In the genomic region with DNA sequence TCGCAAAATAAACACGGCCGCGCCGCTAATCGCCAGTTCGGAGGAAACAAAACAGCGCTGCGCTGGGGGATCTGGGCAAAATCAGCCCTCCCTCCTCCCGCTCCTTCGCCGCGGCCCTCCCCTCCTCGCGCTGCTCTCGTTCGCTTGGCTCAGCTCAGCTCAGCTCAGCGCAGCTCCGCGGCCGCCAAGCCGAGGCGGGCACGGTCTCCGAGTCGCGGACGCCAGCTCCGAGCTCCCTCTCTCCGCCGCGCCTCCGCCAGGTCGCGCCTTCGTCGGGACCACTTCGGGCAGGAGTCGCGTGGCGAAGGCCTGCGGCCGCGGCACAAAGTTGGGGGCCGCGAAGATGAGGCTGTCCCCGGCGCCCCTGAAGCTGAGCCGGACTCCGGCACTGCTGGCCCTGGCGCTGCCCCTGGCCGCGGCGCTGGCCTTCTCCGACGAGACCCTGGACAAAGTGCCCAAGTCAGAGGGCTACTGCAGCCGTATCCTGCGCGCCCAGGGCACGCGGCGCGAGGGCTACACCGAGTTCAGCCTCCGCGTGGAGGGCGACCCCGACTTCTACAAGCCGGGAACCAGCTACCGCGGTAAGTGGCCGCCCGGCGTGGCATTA, we compare ENCODE assay signal across 8 cellular contexts. TPM values are rescaled to one million over a fixed set of nuclear protein-coding genes. Genes with fewer than 3 reads are reported as not detected.
DNase-seq lines count a peak whose midpoint lies in the region; ATAC-seq, FAIRE-seq and TF ChIP-seq lines count a peak whose summit lies in the region.

A gene (plus strand): TSS at position 162 of the 607 bp plus-strand sequence. CDS start 182 bp downstream, at position 344.

- H3K9me3 ChIP-seq in right lobe of liver = no peaks in the 10 kb centered on the region
- H3K9me3 ChIP-seq in HepG2 (ENCODE audit: low read length) = no peaks in the 10 kb centered on the region
- H3K9me3 ChIP-seq in right cardiac atrium (ENCODE audit: control insufficient read depth, low read length) = no peaks in the 10 kb centered on the region

- H3K27me3 Mint-ChIP-seq in activated naive CD8-positive, alpha-beta T cell treated with anti-CD3 and anti-CD28 coated beads for 36 hours = peaks cover 73% of the 10 kb centered on the region

- no peak within 1 kb of the TSS for H3K27ac Mint-ChIP-seq in activated naive CD8-positive, alpha-beta T cell treated with anti-CD3 and anti-CD28 coated beads for 36 hours

- H3K36me3 ChIP-seq in right lobe of liver (no peaks in the 10 kb centered on the region), HepG2 (replicated peaks in 1 of 2; ENCODE audit: control insufficient read depth in 1 of 2, insufficient read depth in 2 of 2, low read length in 2 of 2) (no peaks in the 10 kb centered on the region)

- peaks cover 0 to 24% (median 0%) of the 10 kb centered on the region in 4 donors for H3K4me1 ChIP-seq in right lobe of liver
- H3K4me1 ChIP-seq in HepG2 (ENCODE audit: insufficient read depth, low read length) = peaks cover 11% of the 10 kb centered on the region
- no peaks in the 10 kb centered on the region for H3K4me1 ChIP-seq in right cardiac atrium (ENCODE audit: control insufficient read depth, insufficient read depth, low read length)

- peak within 1 kb of the TSS; percentile 65 for H3K4me3 Mint-ChIP-seq in activated naive CD8-positive, alpha-beta T cell treated with anti-CD3 and anti-CD28 coated beads for 36 hours

- H3K4me1 Mint-ChIP-seq in activated naive CD8-positive, alpha-beta T cell treated with anti-CD3 and anti-CD28 coated beads for 36 hours = peaks cover 5% of the 10 kb centered on the region

- FAIRE-seq in HepG2 (lab: Jason Lieb, UNC) = no peak

- H3K27me3 ChIP-seq in right lobe of liver (peaks cover 9 to 18% of the 10 kb centered on the region in 2 donors), HepG2 (ENCODE audit: control insufficient read depth in 1 of 2, insufficient read depth in 2 of 2, low read length in 2 of 2) (peaks cover 2 to 27% of the 10 kb centered on the region in 2 experiments), right cardiac atrium (ENCODE audit: control insufficient read depth, insufficient read depth) (no peaks in the 10 kb centered on the region)

- intact Hi-C loops in right lobe of liver (cut with DNase I) (loop anchor here in 1 of 2 donors (10.0 kb wide), 1 partner anchor 192 kb away; no protein-coding TSS in a partner anchor), HepG2 (cut with micrococcal nuclease; ENCODE audit: unreplicated experiment) (no loop called here), right cardiac atrium (cut with DNase I) (no loop called here)

- H3K79me2 ChIP-seq in HepG2 (ENCODE audit: insufficient read depth, low read length) = no peaks in the 10 kb centered on the region

- no peak within 1 kb of the TSS for H3K4me2 ChIP-seq in HepG2 (ENCODE audit: low read depth, low read length)

- in situ Hi-C loops in HepG2 (cut with HindIII; ENCODE audit: extremely low pct_ligation_motif_present, low pct_unique_long_range_greater_than_20kb) = loop anchor here (10.0 kb wide), 1 partner anchor 182 kb away; no protein-coding TSS in a partner anchor

- H3K36me3 Mint-ChIP-seq in activated naive CD8-positive, alpha-beta T cell treated with anti-CD3 and anti-CD28 coated beads for 36 hours = no peaks in the 10 kb centered on the region

- TF ChIP-seq POLR2A in right lobe of liver (IDR thresholded peaks at IDR 0.05) (no peak), HepG2 (IDR thresholded peaks at IDR 0.05; ENCODE audit: insufficient read depth in 1 of 2, low read depth in 2 of 2, low read length in 2 of 2) (no peak)

- no peaks in the 10 kb centered on the region for H3K9me3 Mint-ChIP-seq in activated naive CD8-positive, alpha-beta T cell treated with anti-CD3 and anti-CD28 coated beads for 36 hours

- no peak for TF ChIP-seq CTCF in right lobe of liver (IDR thresholded peaks at IDR 0.05)
- TF ChIP-seq CTCF in HepG2 (CRISPR knock-in tag; IDR thresholded peaks at IDR 0.05) = no peak
- TF ChIP-seq CTCF in retinal pigment epithelial cell (conservative IDR thresholded peaks at IDR 0.05; ENCODE audit: low read depth, low read length) = no peak
- TF ChIP-seq CTCF in RWPE1 (conservative IDR thresholded peaks at IDR 0.05; ENCODE audit: low read depth) = no peak

- TF ChIP-seq RAD21 in HepG2 (CRISPR knock-in tag; IDR thresholded peaks at IDR 0.05) = no peak

- H3K9ac ChIP-seq in HepG2 (ENCODE audit: insufficient read depth, low read depth, low read length) = no peak within 1 kb of the TSS

- ATAC-seq in right lobe of liver (peak; percentile 6 to 39 (median 30)), HepG2 (no peak), right cardiac atrium (peak; percentile 88 to 90), HG03432 (IDR thresholded peaks at IDR 0.05; ENCODE audit: unreplicated experiment) (no peak), GM21367 (IDR thresholded peaks at IDR 0.05; ENCODE audit: unreplicated experiment) (no peak)

- DNase-seq in right lobe of liver (peak in 1 of 3 donors; percentile 38), HepG2 (ENCODE audit: low spot score) (no peak), right cardiac atrium (peak; percentile 69 to 88 (median 88)), retinal pigment epithelial cell (ENCODE audit: low read depth) (no peak), RWPE1 (ENCODE audit: low spot score) (no peak)
- DNase-seq in activated naive CD8-positive, alpha-beta T cell treated with anti-CD3 and anti-CD28 coated beads for 36 hours = peak; percentile 60

- H3K4me3 ChIP-seq in right lobe of liver = peak within 1 kb of the TSS; percentile 9 to 24 (median 16)
- H3K4me3 ChIP-seq in HepG2 (replicated peaks in 1 of 3; ENCODE audit: insufficient read depth in 1 of 3, low read depth in 2 of 3, low read length in 3 of 3) = no peak within 1 kb of the TSS
- peak within 1 kb of the TSS; percentile 33 for H3K4me3 ChIP-seq in right cardiac atrium (ENCODE audit: low read length)
- H3K4me3 ChIP-seq in retinal pigment epithelial cell (ENCODE audit: low read length) = peak within 1 kb of the TSS; percentile 21

- POLR2A ChIA-PET in HepG2 (lab: Yijun Ruan, JAX) (no interaction called here), RWPE1 (lab: Yijun Ruan, JAX; ENCODE audit: low non-redundant PET) (no interaction called here)

- H3K27ac ChIP-seq in right lobe of liver (no peak within 1 kb of the TSS), HepG2 (ENCODE audit: extremely low read length, insufficient read depth, low read length) (no peak within 1 kb of the TSS), right cardiac atrium (ENCODE audit: low read length) (peak within 1 kb of the TSS; percentile 7), RWPE1 (no peak within 1 kb of the TSS)

- no peaks in the 10 kb centered on the region for H4K20me1 ChIP-seq in HepG2 (ENCODE audit: insufficient read depth, low read length)

- H2AFZ ChIP-seq in HepG2 (ENCODE audit: low read length) = no peak within 1 kb of the TSS

- CTCF ChIA-PET in HepG2 (lab: Yijun Ruan, JAX; ENCODE audit: low intra/inter-chr PET ratio, low total read pairs) = no interaction called here
- CTCF ChIA-PET in RWPE1 (lab: Yijun Ruan, JAX) = no interaction called here

- no TSS peak for BruUV-seq in HepG2 (replicated peaks; lab: Mats Ljungman, UMichigan)

- WGBS in right lobe of liver (ENCODE audit: insufficient coverage, low coverage, low lambda C conversion rate, missing lambda C conversion rate) = 0% methylated on average over 29 of the region's 74 CpGs
- no CpG with 5 or more reads among the region's 74 CpGs for WGBS in HepG2 (ENCODE audit: low lambda C conversion rate)
- under 1% methylated on average over 74 of the region's 74 CpGs for WGBS in right cardiac atrium

- TF ChIP-seq EP300 in HepG2 (IDR thresholded peaks at IDR 0.05; ENCODE audit: low read depth in 2 of 2, low read length in 2 of 2) = no peak
- no peak for TF ChIP-seq EP300 in HepG2 (CRISPR knock-in tag; IDR thresholded peaks at IDR 0.05; ENCODE audit: borderline replicate concordance)

TF ChIP-seq in HepG2, 621 proteins besides CTCF, POLR2A, EP300 and RAD21 (continues in another document):
- TF ChIP-seq GTF3A (CRISPR knock-in tag; conservative IDR thresholded peaks at IDR 0.05) (no peak), NFKBIZ (CRISPR knock-in tag; IDR thresholded peaks at IDR 0.05) (no peak), HNRNPLL (IDR thresholded peaks at IDR 0.05; ENCODE audit: low read depth, low read length, poor library complexity, severe bottlenecking) (no peak)
- TF ChIP-seq, protein P1, sequence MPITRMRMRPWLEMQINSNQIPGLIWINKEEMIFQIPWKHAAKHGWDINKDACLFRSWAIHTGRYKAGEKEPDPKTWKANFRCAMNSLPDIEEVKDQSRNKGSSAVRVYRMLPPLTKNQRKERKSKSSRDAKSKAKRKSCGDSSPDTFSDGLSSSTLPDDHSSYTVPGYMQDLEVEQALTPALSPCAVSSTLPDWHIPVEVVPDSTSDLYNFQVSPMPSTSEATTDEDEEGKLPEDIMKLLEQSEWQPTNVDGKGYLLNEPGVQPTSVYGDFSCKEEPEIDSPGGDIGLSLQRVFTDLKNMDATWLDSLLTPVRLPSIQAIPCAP (CRISPR knock-in tag; IDR thresholded peaks at IDR 0.05; ENCODE audit: low read depth) = no peak

RNA-seq across cellular contexts. Expression of the gene that starts here (rescaled TPM):
- total RNA-seq in right lobe of liver (1 to 10 TPM in 4 of 6 experiments, under 1 TPM in 2; 0.51 to 2.4 (median 1.6) TPM), HepG2 (2016; rRNA removed; fragmentation: Illumina TruSeq; extraction: Trizol) (not detected in 2 replicates), right cardiac atrium (10 to 100 TPM; 22.7 to 32.7 (median 28.3) TPM)
- not detected in 2 replicates for total RNA-seq in HepG2 (2016; cell fraction: cytosol; rRNA removed; fragmentation: Illumina TruSeq; extraction: Trizol; ENCODE audit: low read depth)
- total RNA-seq in HepG2 (2016; cell fraction: insoluble cytoplasmic fraction; rRNA removed; fragmentation: Illumina TruSeq; extraction: Trizol) = not detected in 2 replicates
- not detected in 2 replicates for total RNA-seq in HepG2 (2016; cell fraction: membrane; rRNA removed; fragmentation: Illumina TruSeq; extraction: Trizol)
- total RNA-seq in HepG2 (2016; cell fraction: nucleus; rRNA removed; fragmentation: Illumina TruSeq; extraction: Trizol) = not detected in 2 replicates
- polyA plus RNA-seq in HepG2 (2011; rRNA removed) (not detected in 2 replicates), right cardiac atrium (12.6 TPM)
- polyA plus RNA-seq in HepG2 (2011; cell fraction: cytosol; rRNA removed) = not detected in 2 replicates
- not detected in 2 replicates for polyA plus RNA-seq in HepG2 (2011; cell fraction: nucleus; rRNA removed)
- polyA plus RNA-seq in HepG2 (2012) = 0.20 and 0.47 TPM in 2 replicates
- not detected in 2 replicates for polyA plus RNA-seq in HepG2 (2016; cell fraction: cytosol; fragmentation: Illumina TruSeq; extraction: Trizol; ENCODE audit: low read depth)
- polyA plus RNA-seq in HepG2 (2016; cell fraction: insoluble cytoplasmic fraction; fragmentation: Illumina TruSeq; extraction: Trizol; ENCODE audit: low read depth) = not detected in 2 replicates
- not detected in 2 replicates for polyA plus RNA-seq in HepG2 (2016; cell fraction: membrane; fragmentation: Illumina TruSeq; extraction: Trizol; ENCODE audit: low read depth)
- not detected in 2 replicates for polyA plus RNA-seq in HepG2 (2016; cell fraction: nucleus; fragmentation: Illumina TruSeq; extraction: Trizol; ENCODE audit: insufficient read depth, low read depth)
- polyA minus RNA-seq in HepG2 (2011; rRNA and poly(A)+ RNA removed; ENCODE audit: low replicate concordance) = not detected in 2 replicates
- polyA minus RNA-seq in HepG2 (2011; cell fraction: cytosol; rRNA and poly(A)+ RNA removed) = not detected in 2 replicates
- not detected in 2 replicates for polyA minus RNA-seq in HepG2 (2011; cell fraction: nucleus; rRNA and poly(A)+ RNA removed)
- 1 to 10 TPM in 1 of 2 experiments, under 1 TPM in 1; 0.95 to 1.0 TPM for total RNA-seq in activated naive CD8-positive, alpha-beta T cell treated with anti-CD3 and anti-CD28 coated beads for 36 hours

Comparison
In these comparisons a context has a peak if more than half of its experiments do, and no peak if none do; other contexts are left out.
1. RNA of the gene that starts here (total RNA-seq): 22.7 to 32.7 TPM in right cardiac atrium; 0.51 to 2.4 TPM in right lobe of liver, 0.95 to 1.0 TPM in activated naive CD8-positive, alpha-beta T cell treated with anti-CD3 and anti-CD28 coated beads for 36 hours and not detected in HepG2; every median in the first group is over 4 times any median in the second.
2. ATAC-seq: peak in right lobe of liver (4 of 4) and right cardiac atrium (2 of 2); none in HepG2 (single experiment), HG03432 (single experiment) and GM21367 (single experiment).
3. H3K4me3 ChIP-seq: peak in right lobe of liver (3 of 3), right cardiac atrium (single experiment) and retinal pigment epithelial cell (single experiment); none in HepG2 (0 of 3).
4. DNase-seq: peak in activated naive CD8-positive, alpha-beta T cell treated with anti-CD3 and anti-CD28 coated beads for 36 hours (single experiment) and right cardiac atrium (3 of 3); none in HepG2 (single experiment), retinal pigment epithelial cell (single experiment) and RWPE1 (single experiment).